ENCODE assay signal across 12 cellular contexts in genomic region chr5:167261309-167262100, GRCh38.
A peak's percentile ranks its signal among the peaks of the same experiment; 100 is the strongest.
DNase-seq lines count a peak whose midpoint lies in the region; ATAC-seq, FAIRE-seq and TF ChIP-seq lines count a peak whose summit lies in the region.
"Had no signal": no experiment of that assay in that cellular context is flagged by ENCODE, and none has a peak within 500 bp of the region (broad histone marks: within the 10 kb centered on the region; RNA-seq: fewer than 3 reads in every experiment).

No MANE protein-coding gene starts in this region.

- H3K23ac ChIP-seq in neuronal stem cell (ENCODE audit: low read depth, low read length, poor library complexity): no peak overlapping the region

- no peak overlapping the region for H3K14ac ChIP-seq in neuronal stem cell (ENCODE audit: low read length)

- no peaks in the 10 kb centered on the region for H3K27me3 Mint-ChIP-seq in activated naive CD8-positive, alpha-beta T cell treated with anti-CD3 and anti-CD28 coated beads for 36 hours

- H3K4me1 ChIP-seq in HepG2 (ENCODE audit: insufficient read depth, low read length) (no peaks in the 10 kb centered on the region), neuronal stem cell (ENCODE audit: control insufficient read depth in 2 of 2, insufficient read depth in 1 of 2, low read depth in 1 of 2, low read length in 2 of 2) (no peaks in the 10 kb centered on the region)

- peak; percentile 24 for DNase-seq in Daoy (ENCODE audit: low read depth)
- peak; percentile 17 for DNase-seq in Jurkat, Clone E6-1 (ENCODE audit: low read depth, low spot score)
- DNase-seq in amniotic epithelial cell (ENCODE audit: low read depth): peak; percentile 14
- DNase-seq in HepG2 (ENCODE audit: low spot score): no peak
- no peak for DNase-seq in neuronal stem cell (ENCODE audit: low spot score)
- no peak for DNase-seq in activated naive CD8-positive, alpha-beta T cell treated with anti-CD3 and anti-CD28 coated beads for 36 hours
- DNase-seq in activated CD8-positive, alpha-beta memory T cell treated with anti-CD3 and anti-CD28 coated beads, Interleukin-2, amount 50 U/mL, for 4 hours: no peak
- DNase-seq: activated gamma-delta T cell treated with Interleukin-2 at 50 U/mL for 16 hours, NCI-H446 treated with DMSO at 0.1 percent for 48 hours had no signal

- POLR2A ChIA-PET in HepG2 (lab: Yijun Ruan, JAX): no interaction called here

- H4K20me1 ChIP-seq in HepG2 (ENCODE audit: insufficient read depth, low read length): no peaks in the 10 kb centered on the region

- no peak overlapping the region for H3K18ac ChIP-seq in neuronal stem cell (ENCODE audit: low read length)

- BruUV-seq in HepG2 (replicated peaks; lab: Mats Ljungman, UMichigan): no TSS peak

- H3K4me2 ChIP-seq in HepG2 (ENCODE audit: low read depth, low read length): no peak overlapping the region
- no peak overlapping the region for H3K4me2 ChIP-seq in neuronal stem cell (ENCODE audit: insufficient read depth, low read length, poor library complexity, severe bottlenecking)

- no peak overlapping the region for H3K4me3 Mint-ChIP-seq in activated naive CD8-positive, alpha-beta T cell treated with anti-CD3 and anti-CD28 coated beads for 36 hours
- H3K4me3 Mint-ChIP-seq: mesothelial cell of epicardium had no signal

- H3K27ac ChIP-seq in HepG2 (ENCODE audit: extremely low read length, insufficient read depth, low read length): no peak overlapping the region
- H3K27ac ChIP-seq in neuronal stem cell (replicated peaks; ENCODE audit: low read length): no peak overlapping the region

- H3K27ac Mint-ChIP-seq in activated naive CD8-positive, alpha-beta T cell treated with anti-CD3 and anti-CD28 coated beads for 36 hours: no peak overlapping the region
- H3K27ac Mint-ChIP-seq: mesothelial cell of epicardium had no signal

- ATAC-seq in HepG2 (no peak), GM21447 (IDR thresholded peaks at IDR 0.05; ENCODE audit: unreplicated experiment) (no peak)

- H4K91ac ChIP-seq in neuronal stem cell (ENCODE audit: low read depth, low read length, poor library complexity): no peak overlapping the region

- 3% methylated on average over 3 of the region's 3 CpGs for WGBS in HepG2 (ENCODE audit: low lambda C conversion rate)
- no CpG with 5 or more reads among the region's 3 CpGs for WGBS in neuronal stem cell (ENCODE audit: extremely low coverage in 2 of 2, insufficient read length in 2 of 2, insufficient replicate concordance in 1 of 2), 2 donors

- H3K79me2 ChIP-seq in HepG2 (ENCODE audit: insufficient read depth, low read length): no peaks in the 10 kb centered on the region

- in situ Hi-C loops in HepG2 (cut with HindIII; ENCODE audit: extremely low pct_ligation_motif_present, low pct_unique_long_range_greater_than_20kb): no loop called here

- intact Hi-C loops in HepG2 (cut with micrococcal nuclease; ENCODE audit: unreplicated experiment): loop anchor here (5.0 kb wide), 1 partner anchor 956 kb away; no protein-coding TSS in a partner anchor

- TF ChIP-seq CTCF in HepG2 (CRISPR knock-in tag; IDR thresholded peaks at IDR 0.05): no peak

- TF ChIP-seq RAD21 in HepG2 (CRISPR knock-in tag; IDR thresholded peaks at IDR 0.05): no peak

- TF ChIP-seq EP300 in HepG2 (IDR thresholded peaks at IDR 0.05; ENCODE audit: low read depth in 2 of 2, low read length in 2 of 2) (no peak), HepG2 (CRISPR knock-in tag; IDR thresholded peaks at IDR 0.05; ENCODE audit: borderline replicate concordance) (no peak)

- no peak overlapping the region for H3K4me3 ChIP-seq in Jurkat, Clone E6-1 (ENCODE audit: low read length)
- H3K4me3 ChIP-seq in HepG2 (replicated peaks in 1 of 3; ENCODE audit: insufficient read depth in 1 of 3, low read depth in 2 of 3, low read length in 3 of 3): no peak overlapping the region
- no peak overlapping the region for H3K4me3 ChIP-seq in neuronal stem cell (ENCODE audit: low read length in 2 of 2)

- no peaks in the 10 kb centered on the region for H3K36me3 ChIP-seq in HepG2 (replicated peaks in 1 of 2; ENCODE audit: control insufficient read depth in 1 of 2, insufficient read depth in 2 of 2, low read length in 2 of 2)
- H3K36me3 ChIP-seq in neuronal stem cell (replicated peaks in 1 of 2; ENCODE audit: control insufficient read depth in 2 of 2, insufficient read depth in 2 of 2, low read length in 2 of 2): no peaks in the 10 kb centered on the region

- no peak overlapping the region for H2BK15ac ChIP-seq in neuronal stem cell (ENCODE audit: low read length)

- no peak overlapping the region for H3K4ac ChIP-seq in neuronal stem cell (ENCODE audit: low read length)

- no peak overlapping the region for H4K8ac ChIP-seq in neuronal stem cell (ENCODE audit: low read depth, low read length)

- no peak overlapping the region for H2AK5ac ChIP-seq in neuronal stem cell (ENCODE audit: low read depth, low read length)

- no peak for TF ChIP-seq POLR2A in HepG2 (IDR thresholded peaks at IDR 0.05; ENCODE audit: insufficient read depth in 1 of 2, low read depth in 2 of 2, low read length in 2 of 2)

- CTCF ChIA-PET in HepG2 (lab: Yijun Ruan, JAX; ENCODE audit: low intra/inter-chr PET ratio, low total read pairs): no interaction called here

- H3K36me3 Mint-ChIP-seq in activated naive CD8-positive, alpha-beta T cell treated with anti-CD3 and anti-CD28 coated beads for 36 hours: no peaks in the 10 kb centered on the region
- H3K36me3 Mint-ChIP-seq: mesothelial cell of epicardium had no signal

- no peak for FAIRE-seq in HepG2 (lab: Jason Lieb, UNC)
- FAIRE-seq: TTC549 had no signal

- no peaks in the 10 kb centered on the region for H3K9me3 ChIP-seq in HepG2 (ENCODE audit: low read length)
- H3K9me3 ChIP-seq in neuronal stem cell (replicated peaks in 1 of 2; ENCODE audit: control insufficient read depth in 2 of 2, insufficient read depth in 1 of 2, low read depth in 1 of 2, low read length in 2 of 2): peaks cover 0 to 6% of the 10 kb centered on the region in 2 donors

- H2BK120ac ChIP-seq in neuronal stem cell (ENCODE audit: low read depth, low read length): no peak overlapping the region

- peaks cover 3% of the 10 kb centered on the region for H3K9me3 Mint-ChIP-seq in activated naive CD8-positive, alpha-beta T cell treated with anti-CD3 and anti-CD28 coated beads for 36 hours

- H3K27me3 ChIP-seq in HepG2 (ENCODE audit: control insufficient read depth in 1 of 2, insufficient read depth in 2 of 2, low read length in 2 of 2) (no peaks in the 10 kb centered on the region; a peak in 1 of 5 replicates), neuronal stem cell (ENCODE audit: control insufficient read depth in 3 of 3, insufficient read depth in 3 of 3, low read depth in 1 of 3, low read length in 3 of 3) (no peaks in the 10 kb centered on the region)

- no peak overlapping the region for H2BK5ac ChIP-seq in neuronal stem cell (ENCODE audit: low read length)

- no peaks in the 10 kb centered on the region for H3K79me1 ChIP-seq in neuronal stem cell (ENCODE audit: low read depth, low read length)

- no peak overlapping the region for H3K9ac ChIP-seq in HepG2 (ENCODE audit: insufficient read depth, low read depth, low read length)
- no peak overlapping the region for H3K9ac ChIP-seq in neuronal stem cell (ENCODE audit: low read depth, low read length, poor library complexity)

- no peak overlapping the region for H2BK12ac ChIP-seq in neuronal stem cell (ENCODE audit: low read length)

- no peaks in the 10 kb centered on the region for H3K4me1 Mint-ChIP-seq in activated naive CD8-positive, alpha-beta T cell treated with anti-CD3 and anti-CD28 coated beads for 36 hours
- H3K4me1 Mint-ChIP-seq: mesothelial cell of epicardium had no signal

- no peak overlapping the region for H2AFZ ChIP-seq in HepG2 (ENCODE audit: low read length)
- no peak overlapping the region for H2AFZ ChIP-seq in neuronal stem cell (ENCODE audit: low read length)

TF ChIP-seq in HepG2, 621 proteins besides CTCF, POLR2A, EP300 and RAD21:
- TF ChIP-seq ADNP (CRISPR knock-in tag; IDR thresholded peaks at IDR 0.05): no peak
- peak; percentile 51 for TF ChIP-seq CREB1 (IDR thresholded peaks at IDR 0.05)
- TF ChIP-seq CREB1 (CRISPR knock-in tag; IDR thresholded peaks at IDR 0.05): no peak

Comparison
In these comparisons a context has a peak if more than half of its experiments do, and no peak if none do; other contexts are left out.
1. DNase-seq: peak in Daoy (single experiment), Jurkat, Clone E6-1 (single experiment) and amniotic epithelial cell (single experiment); none in HepG2 (single experiment), neuronal stem cell (single experiment), activated naive CD8-positive, alpha-beta T cell treated with anti-CD3 and anti-CD28 coated beads for 36 hours (single experiment) and activated CD8-positive, alpha-beta memory T cell treated with anti-CD3 and anti-CD28 coated beads, Interleukin-2, amount 50 U/mL, for 4 hours (single experiment).